14 cellular contexts compared by ENCODE assay signal in the genomic region with DNA sequence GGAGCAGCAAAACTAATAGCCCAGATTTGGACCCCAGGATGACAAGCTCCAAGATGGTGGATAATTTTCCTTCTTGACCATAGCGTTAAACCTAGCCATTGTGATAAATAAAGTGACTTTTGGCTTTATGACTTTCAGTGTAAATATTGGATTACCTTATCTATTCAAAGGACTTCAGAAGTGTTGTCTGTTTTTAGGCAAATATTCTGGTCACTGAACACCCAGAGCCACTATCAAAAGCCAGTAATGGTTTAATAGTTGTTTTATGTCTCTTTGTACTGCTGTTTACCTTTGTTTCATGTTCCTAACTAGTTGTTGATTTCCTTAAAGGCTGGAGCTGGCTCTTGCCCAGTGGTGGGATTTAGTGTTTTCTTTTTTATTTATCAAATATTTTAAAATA.
A peak's percentile ranks its signal among the peaks of the same experiment; 100 is the strongest.
DNase-seq lines count a peak whose midpoint lies in the region; ATAC-seq and TF ChIP-seq lines count a peak whose summit lies in the region.
"Had no signal": no experiment of that assay in that cellular context is flagged by ENCODE, and none has a peak within 500 bp of the region (broad histone marks: within the 10 kb centered on the region; RNA-seq: fewer than 3 reads in every experiment).

No MANE protein-coding gene starts in this region.

- peak; percentile 55 for ATAC-seq in left colon
- ATAC-seq in right lobe of liver, result peak in 3 of 4 donors; percentile 57 to 66 (median 59)
- ATAC-seq: GM23338, HCT116 had no signal

- no peak for TF ChIP-seq POLR2A in right lobe of liver (IDR thresholded peaks at IDR 0.05)

- H3K9me3 ChIP-seq in right lobe of liver, result no peaks in the 10 kb centered on the region

- 13% methylated on average over 1 of the region's 1 CpG for WGBS in right lobe of liver (ENCODE audit: insufficient coverage, low coverage, low lambda C conversion rate, missing lambda C conversion rate)

- DNase-seq in NCI-H526 (lab: John Stamatoyannopoulos, UW), result peak; percentile 70 to 81
- no peak for DNase-seq in left colon
- DNase-seq in right lobe of liver, result no peak
- no peak for DNase-seq in NCI-H2081 (lab: John Stamatoyannopoulos, UW)
- DNase-seq in foreskin fibroblast, result no peak
- DNase-seq in middle frontal gyrus (ENCODE audit: extremely low spot score, low spot score), result no peak
- DNase-seq: 8988T; C1 segment of cervical spinal cord; CD4-positive, alpha-beta memory T cell; DMS153; DND-41; H9 had no signal

- peaks cover 0 to 14% (median 4%) of the 10 kb centered on the region in 4 donors for H3K4me1 ChIP-seq in right lobe of liver

- TF ChIP-seq CTCF in right lobe of liver (IDR thresholded peaks at IDR 0.05), result no peak
- TF ChIP-seq CTCF in foreskin fibroblast (IDR thresholded peaks at IDR 0.05; ENCODE audit: low read depth, low read length), result no peak

- H3K4me3 ChIP-seq in right lobe of liver (no peak overlapping the region), foreskin fibroblast (ENCODE audit: low read depth in 1 of 2, low read length in 2 of 2) (no peak overlapping the region)
- H3K4me3 ChIP-seq: GM23338 had no signal

- intact Hi-C loops in left colon (cut with DNase I, micrococcal nuclease) (no loop called here), right lobe of liver (cut with DNase I) (no loop called here)

- H3K27me3 ChIP-seq in right lobe of liver, result no peaks in the 10 kb centered on the region

- H3K27ac ChIP-seq in right lobe of liver, result no peak overlapping the region

- no peaks in the 10 kb centered on the region for H3K36me3 ChIP-seq in right lobe of liver

Comparison
In these comparisons a context has a peak if more than half of its experiments do, and no peak if none do; other contexts are left out.
1. DNase-seq: peak in NCI-H526 (2 of 2); none in left colon (0 of 2), right lobe of liver (0 of 3), NCI-H2081 (0 of 2), foreskin fibroblast (0 of 2) and middle frontal gyrus (single experiment).